In genomic region chr14:73472182-73473114, GRCh38 we compare ENCODE assay signal across 8 cellular contexts. TPM values are rescaled to one million over a fixed set of nuclear protein-coding genes. Genes with fewer than 3 reads are reported as not detected.
DNase-seq lines count a peak whose midpoint lies in the region; ATAC-seq and TF ChIP-seq lines count a peak whose summit lies in the region.

No MANE protein-coding gene starts in this region.

- no peaks in the 10 kb centered on the region for H3K9me3 ChIP-seq in Panc1 (ENCODE audit: control insufficient read depth, insufficient read depth, low read depth, low read length)
- no peaks in the 10 kb centered on the region for H3K9me3 ChIP-seq in mesenchymal stem cell (ENCODE audit: control insufficient read depth, low read length)

- no peak overlapping the region for H3K23ac ChIP-seq in mesenchymal stem cell (ENCODE audit: low read length in 2 of 2)

- no peaks in the 10 kb centered on the region for H3K4me1 ChIP-seq in Panc1 (ENCODE audit: control insufficient read depth, insufficient read depth, low read length)
- peaks cover 1% of the 10 kb centered on the region for H3K4me1 ChIP-seq in mesenchymal stem cell (ENCODE audit: control insufficient read depth, insufficient read depth, low read depth, low read length)

- no peak overlapping the region for H4K91ac ChIP-seq in mesenchymal stem cell (ENCODE audit: low read length)

- peak; percentile 33 for DNase-seq in activated CD4-positive, alpha-beta T cell treated with anti-CD3 and anti-CD28 coated beads, Interleukin-2, amount 10 ng/mL, durations not matched to agents 7 days and 5 days
- no peak for DNase-seq in activated CD4-positive, alpha-beta T cell treated with anti-CD3 and anti-CD28 coated beads, Interleukin-2, amount 50 U/mL, for 1 hour
- peak; percentile 67 for DNase-seq in M059J (ENCODE audit: low read depth)
- DNase-seq in Panc1 (ENCODE audit: low read depth, low spot score) = no peak
- no peak for DNase-seq in dorsolateral prefrontal cortex
- DNase-seq in mesenchymal stem cell = peak; percentile 75

- no peak overlapping the region for H3K4me3 Mint-ChIP-seq in activated CD4-positive, alpha-beta T cell treated with anti-CD3 and anti-CD28 coated beads, Interleukin-2, amount 10 ng/mL, durations not matched to agents 7 days and 5 days

- no peak overlapping the region for H3K9ac ChIP-seq in mesenchymal stem cell (ENCODE audit: low read length)

- H2AK5ac ChIP-seq in mesenchymal stem cell (ENCODE audit: low read length, severe bottlenecking) = no peak overlapping the region

- no peak overlapping the region for H2BK12ac ChIP-seq in mesenchymal stem cell (ENCODE audit: low read length in 2 of 2)

- H3K4me3 ChIP-seq in Panc1 (ENCODE audit: low read depth in 2 of 2, low read length in 2 of 2) = no peak overlapping the region
- H3K4me3 ChIP-seq in dorsolateral prefrontal cortex = peak overlapping the region in 1 of 59 donors; percentile 13
- no peak overlapping the region for H3K4me3 ChIP-seq in mesenchymal stem cell (ENCODE audit: insufficient read depth in 1 of 2, low read depth in 1 of 2, low read length in 2 of 2)

- H2BK5ac ChIP-seq in mesenchymal stem cell (ENCODE audit: low read depth, low read length, poor library complexity, severe bottlenecking) = no peak overlapping the region

- H3K18ac ChIP-seq in mesenchymal stem cell (ENCODE audit: low read depth in 1 of 2, low read length in 2 of 2) = no peak overlapping the region

- no peak overlapping the region for H4K8ac ChIP-seq in mesenchymal stem cell (ENCODE audit: low read length)

- peak; percentile 71 for TF ChIP-seq CTCF in Panc1 (IDR thresholded peaks at IDR 0.05)
- TF ChIP-seq CTCF in dorsolateral prefrontal cortex (IDR thresholded peaks at IDR 0.05 in 54 of 56, conservative IDR thresholded peaks at IDR 0.05 in 2 of 56; ENCODE audit: low read depth in 1 of 56, partially characterized antibody in 56 of 56) = peak; percentile 65 to 89 (median 78)

- H3K27ac ChIP-seq in Panc1 (ENCODE audit: low read length) (no peak overlapping the region), dorsolateral prefrontal cortex (peak overlapping the region in 10 of 59 donors; percentile 2 to 59 (median 29)), mesenchymal stem cell (ENCODE audit: low read length, poor library complexity, severe bottlenecking) (no peak overlapping the region)

- H3K36me3 ChIP-seq in Panc1 (ENCODE audit: control insufficient read depth, insufficient read depth, low read length) = no peaks in the 10 kb centered on the region
- H3K36me3 ChIP-seq in mesenchymal stem cell (ENCODE audit: control insufficient read depth in 1 of 2, insufficient read depth in 2 of 2, low read depth in 1 of 2, low read length in 2 of 2) = no peaks in the 10 kb centered on the region

- no peak overlapping the region for H3K27ac Mint-ChIP-seq in activated CD4-positive, alpha-beta T cell treated with anti-CD3 and anti-CD28 coated beads, Interleukin-2, amount 10 ng/mL, durations not matched to agents 7 days and 5 days

- no peaks in the 10 kb centered on the region for H3K27me3 Mint-ChIP-seq in activated CD4-positive, alpha-beta T cell treated with anti-CD3 and anti-CD28 coated beads, Interleukin-2, amount 10 ng/mL, durations not matched to agents 7 days and 5 days

- CTCF ChIA-PET in activated CD4-positive, alpha-beta T cell treated with anti-CD3 and anti-CD28 coated beads, Interleukin-2, amount 10 ng/mL, durations not matched to agents 7 days and 5 days (lab: Charles Lee) = interaction anchor here (0.6 to 1.8 kb wide), 18 partner anchors 9 to 993 kb away, joined by 3 to 15 read pairs (median 4); partner anchors contain the start of gene ACOT2
- CTCF ChIA-PET in Panc1 (lab: Charles Lee) = interaction anchor here (0.5 to 1.7 kb wide), 10 partner anchors 9 to 299 kb away, joined by 3 to 28 read pairs (median 4); no protein-coding TSS in a partner anchor

- no peaks in the 10 kb centered on the region for H3K9me3 Mint-ChIP-seq in activated CD4-positive, alpha-beta T cell treated with anti-CD3 and anti-CD28 coated beads, Interleukin-2, amount 10 ng/mL, durations not matched to agents 7 days and 5 days

- H3K27me3 ChIP-seq in Panc1 (ENCODE audit: control insufficient read depth, insufficient read depth, low read length) (no peaks in the 10 kb centered on the region), dorsolateral prefrontal cortex (no peaks in the 10 kb centered on the region), mesenchymal stem cell (ENCODE audit: control insufficient read depth in 1 of 2, insufficient read depth in 1 of 2, low read length in 2 of 2) (no peaks in the 10 kb centered on the region)

- H2AFZ ChIP-seq in mesenchymal stem cell (ENCODE audit: low read depth, low read length) = no peak overlapping the region

- POLR2A ChIA-PET in activated CD4-positive, alpha-beta T cell treated with anti-CD3 and anti-CD28 coated beads, Interleukin-2, amount 10 ng/mL, durations not matched to agents 7 days and 5 days (lab: Charles Lee) = no interaction called here
- POLR2A ChIA-PET in Panc1 (lab: Charles Lee) = no interaction called here

- H3K79me1 ChIP-seq in mesenchymal stem cell (replicated peaks; ENCODE audit: low read length, poor library complexity, severe bottlenecking) = no peaks in the 10 kb centered on the region

- H2BK15ac ChIP-seq in mesenchymal stem cell (ENCODE audit: low read depth, poor library complexity, severe bottlenecking) = no peak overlapping the region

- in situ Hi-C loops in Panc1 (cut with HindIII; ENCODE audit: low pct_unique_long_range_greater_than_20kb, low sequenced_read_pairs) = no loop called here

- intact Hi-C loops in Panc1 (cut with micrococcal nuclease; ENCODE audit: unreplicated experiment) (loop anchor here (1.0 kb wide), 1 partner anchor 177 kb away; no protein-coding TSS in a partner anchor), dorsolateral prefrontal cortex (cut with DNase I) (loop anchor here (1.0 to 10.0 kb wide), 4 partner anchors 175 to 958 kb away; no protein-coding TSS in a partner anchor)

- no TSS peak for BruUV-seq in Panc1 (replicated peaks; lab: Mats Ljungman, UMichigan)

- 61% methylated on average over 16 of the region's 18 CpGs for WGBS in mesenchymal stem cell

- H3K4me2 ChIP-seq in mesenchymal stem cell (ENCODE audit: low read length, poor library complexity, severe bottlenecking) = no peak overlapping the region

- peaks cover 4% of the 10 kb centered on the region for H3K4me1 Mint-ChIP-seq in activated CD4-positive, alpha-beta T cell treated with anti-CD3 and anti-CD28 coated beads, Interleukin-2, amount 10 ng/mL, durations not matched to agents 7 days and 5 days

- H2BK120ac ChIP-seq in mesenchymal stem cell (ENCODE audit: low read depth, low read length) = no peak overlapping the region

- ATAC-seq in Panc1 (peak; percentile 89), HG03520 (IDR thresholded peaks at IDR 0.05; ENCODE audit: unreplicated experiment) (no peak), HG02885 (IDR thresholded peaks at IDR 0.05; ENCODE audit: poor library complexity, unreplicated experiment) (no peak)

- H3K14ac ChIP-seq in mesenchymal stem cell (ENCODE audit: low read length in 2 of 2) = no peak overlapping the region

- H3K36me3 Mint-ChIP-seq in activated CD4-positive, alpha-beta T cell treated with anti-CD3 and anti-CD28 coated beads, Interleukin-2, amount 10 ng/mL, durations not matched to agents 7 days and 5 days (ENCODE audit: low read depth) = no peaks in the 10 kb centered on the region

- H3K4ac ChIP-seq in mesenchymal stem cell (ENCODE audit: low read depth in 1 of 2, low read length in 2 of 2) = no peak overlapping the region

RNA-seq across cellular contexts. Expression of gene NUMB, which starts 14.1 kb away (rescaled TPM):
- total RNA-seq in activated CD4-positive, alpha-beta T cell treated with anti-CD3 and anti-CD28 coated beads, Interleukin-2, amount 10 ng/mL, durations not matched to agents 7 days and 5 days = 10 to 100 TPM; 39.6 to 49.6 TPM
- total RNA-seq in M059J (2014; rRNA removed; shearing (Covaris generic)) = 15.2 and 21.8 TPM in 2 replicates
- 51.5 TPM for total RNA-seq in Panc1 (2021; ENCODE audit: unreplicated experiment)
- polyA plus RNA-seq in Panc1 (2012; ENCODE audit: insufficient read length) = 30.0 TPM
- total RNA-seq in dorsolateral prefrontal cortex = 10 to 100 TPM; 49.2 to 92.1 (median 68.4) TPM
- polyA plus RNA-seq in mesenchymal stem cell (2013, experiment 1 of 2) = 98.9 TPM
- polyA plus RNA-seq in mesenchymal stem cell (2013, experiment 2 of 2) = 96.7 TPM

RNA-seq across cellular contexts. Expression of gene RIOX1, which starts 18.3 kb away (rescaled TPM):
- total RNA-seq in activated CD4-positive, alpha-beta T cell treated with anti-CD3 and anti-CD28 coated beads, Interleukin-2, amount 10 ng/mL, durations not matched to agents 7 days and 5 days = 10 to 100 TPM; 20.2 to 20.9 TPM
- total RNA-seq in M059J (2014; rRNA removed; shearing (Covaris generic)) = 7.2 and 14.1 TPM in 2 replicates
- total RNA-seq in Panc1 (2021; ENCODE audit: unreplicated experiment) = 16.7 TPM
- 15.0 TPM for polyA plus RNA-seq in Panc1 (2012; ENCODE audit: insufficient read length)
- total RNA-seq in dorsolateral prefrontal cortex = 10 to 100 TPM in 118 of 120 experiments, 1 to 10 TPM in 2; 9.3 to 18.4 (median 13.5) TPM
- polyA plus RNA-seq in mesenchymal stem cell (2013, experiment 1 of 2) = 6.5 TPM
- polyA plus RNA-seq in mesenchymal stem cell (2013, experiment 2 of 2) = 6.7 TPM

Comparison
In these comparisons a context has a peak if more than half of its experiments do, and no peak if none do; other contexts are left out.
1. DNase-seq: peak in activated CD4-positive, alpha-beta T cell treated with anti-CD3 and anti-CD28 coated beads, Interleukin-2, amount 10 ng/mL, durations not matched to agents 7 days and 5 days (single experiment), M059J (single experiment) and mesenchymal stem cell (single experiment); none in activated CD4-positive, alpha-beta T cell treated with anti-CD3 and anti-CD28 coated beads, Interleukin-2, amount 50 U/mL, for 1 hour (single experiment), Panc1 (single experiment) and dorsolateral prefrontal cortex (0 of 10).